ENCODE assay signal across 27 cellular contexts in genomic region chr11:78177216-78177615, GRCh38.
"Had no signal": no experiment of that assay in that cellular context is flagged by ENCODE, and none has a peak within 500 bp of the region (broad histone marks: within the 10 kb centered on the region; RNA-seq: fewer than 3 reads in every experiment).

No MANE protein-coding gene starts in this region.

- DNase-seq: activated CD4-positive, alpha-beta memory T cell treated with anti-CD3 and anti-CD28 coated beads, Interleukin-2, amount 10 ng/mL, durations not matched to agents 7 days and 5 days; activated CD4-positive, alpha-beta T cell treated with anti-CD3 and anti-CD28 coated beads, Interleukin-2, amount 10 ng/mL, durations not matched to agents 7 days and 5 days; activated CD4-positive, CD25-positive, alpha-beta regulatory T cell; activated CD8-positive, alpha-beta memory T cell treated with anti-CD3 and anti-CD28 coated beads, Interleukin-2, amount 50 U/mL, for 4 hours; activated naive CD4-positive, alpha-beta T cell; activated T-cell treated with anti-CD3 and anti-CD28 coated beads, Interleukin-2, amount 50 U/mL, for 72 hours; amniotic stem cell; brain microvascular endothelial cell; cerebellar nuclear complex; MG63; MV-4-11; NCI-H1092 treated with DMSO at 0.1 percent for 48 hours; NCI-H1417 treated with DMSO at 0.1 percent for 48 hours; NCI-H1694; NCI-H2029; NCI-H2107; NCI-H510A treated with DMSO at 0.1 percent for 48 hours; PC-3; SIG-M5; T-cell; T-helper 2 cell had no signal

- H3K9me3 ChIP-seq: MG63 had no signal

- FAIRE-seq: colon, RCC 7860 had no signal

- ATAC-seq: activated T-cell treated with anti-CD3 and anti-CD28 coated beads, Interleukin-2, amount 50 U/mL, for 72 hours; PC-3; T-cell had no signal

- H3K27me3 ChIP-seq: brain microvascular endothelial cell, MG63 had no signal

- H3K27me3 Mint-ChIP-seq: activated CD4-positive, alpha-beta memory T cell treated with anti-CD3 and anti-CD28 coated beads, Interleukin-2, amount 10 ng/mL, durations not matched to agents 7 days and 5 days; activated CD4-positive, alpha-beta T cell treated with anti-CD3 and anti-CD28 coated beads, Interleukin-2, amount 10 ng/mL, durations not matched to agents 7 days and 5 days; activated naive CD4-positive, alpha-beta T cell treated with anti-CD3 and anti-CD28 coated beads, Interleukin-2, amount 50 U/mL, for 24 hours; T-cell had no signal

- H3K4me3 ChIP-seq: MG63, SK-N-MC had no signal

- H3K27ac ChIP-seq: brain microvascular endothelial cell, SK-N-MC, VCaP had no signal

- H3K9me3 Mint-ChIP-seq: activated naive CD4-positive, alpha-beta T cell treated with anti-CD3 and anti-CD28 coated beads, Interleukin-2, amount 50 U/mL, for 24 hours had no signal

- H3K4me3 Mint-ChIP-seq: activated CD4-positive, alpha-beta memory T cell treated with anti-CD3 and anti-CD28 coated beads, Interleukin-2, amount 10 ng/mL, durations not matched to agents 7 days and 5 days; activated CD4-positive, alpha-beta T cell treated with anti-CD3 and anti-CD28 coated beads, Interleukin-2, amount 10 ng/mL, durations not matched to agents 7 days and 5 days; activated naive CD4-positive, alpha-beta T cell treated with anti-CD3 and anti-CD28 coated beads, Interleukin-2, amount 50 U/mL, for 24 hours; activated T-cell treated with anti-CD3 and anti-CD28 coated beads, Interleukin-2, amount 50 U/mL, for 72 hours; T-cell had no signal

- H3K27ac Mint-ChIP-seq: activated CD4-positive, alpha-beta memory T cell treated with anti-CD3 and anti-CD28 coated beads, Interleukin-2, amount 10 ng/mL, durations not matched to agents 7 days and 5 days; activated CD4-positive, alpha-beta T cell treated with anti-CD3 and anti-CD28 coated beads, Interleukin-2, amount 10 ng/mL, durations not matched to agents 7 days and 5 days; activated naive CD4-positive, alpha-beta T cell treated with anti-CD3 and anti-CD28 coated beads, Interleukin-2, amount 50 U/mL, for 24 hours; activated T-cell treated with anti-CD3 and anti-CD28 coated beads, Interleukin-2, amount 50 U/mL, for 72 hours; activated T-helper 2 cell treated with anti-CD3 and anti-CD28 coated beads, Interferon-gamma antibody, Interleukin-2, Interleukin-4, amounts not matched to agents 10 μg/mL and 5 μg/mL and 100 μg/mL, durations not matched to agents 14 hours and 24 hours and 36 hours; T-cell had no signal

- H3K4me1 Mint-ChIP-seq: activated CD4-positive, alpha-beta memory T cell treated with anti-CD3 and anti-CD28 coated beads, Interleukin-2, amount 10 ng/mL, durations not matched to agents 7 days and 5 days; activated CD4-positive, alpha-beta T cell treated with anti-CD3 and anti-CD28 coated beads, Interleukin-2, amount 10 ng/mL, durations not matched to agents 7 days and 5 days had no signal
